In genomic region chr10:96257944-96258343, GRCh38 we compare ENCODE assay signal across 15 cellular contexts. TPM values are rescaled to one million over a fixed set of nuclear protein-coding genes. Genes with fewer than 3 reads are reported as not detected.
DNase-seq lines count a peak whose midpoint lies in the region; ATAC-seq and TF ChIP-seq lines count a peak whose summit lies in the region.
"Had no signal": no experiment of that assay in that cellular context is flagged by ENCODE, and none has a peak within 500 bp of the region (broad histone marks: within the 10 kb centered on the region; RNA-seq: fewer than 3 reads in every experiment).

No MANE protein-coding gene starts in this region.

- WGBS in body of pancreas, 2 donors = 12 to 17% methylated on average over 3 to 4 of the region's 4 CpGs
- 52% methylated on average over 3 of the region's 4 CpGs for WGBS in right lobe of liver (ENCODE audit: insufficient coverage, low coverage, low lambda C conversion rate, missing lambda C conversion rate)
- 0 to 3% methylated on average over 4 of the region's 4 CpGs for WGBS in aorta, 2 donors

- H3K4me1 ChIP-seq in body of pancreas = peaks cover 23% of the 10 kb centered on the region
- peaks cover 0 to 37% (median 5%) of the 10 kb centered on the region in 4 donors for H3K4me1 ChIP-seq in right lobe of liver
- no peaks in the 10 kb centered on the region for H3K4me1 ChIP-seq in aorta (ENCODE audit: control insufficient read depth in 1 of 2, insufficient read depth in 2 of 2, low read length in 2 of 2)
- H3K4me1 ChIP-seq in foreskin keratinocyte = no peaks in the 10 kb centered on the region
- H3K4me1 ChIP-seq: tibial nerve had no signal

- ATAC-seq in body of pancreas (peak; percentile 80), right lobe of liver (peak; percentile 62 to 76 (median 72)), aorta (ENCODE audit: low FRiP score) (peak; percentile 76), foreskin keratinocyte (no peak)

- no peak for TF ChIP-seq CTCF in body of pancreas (IDR thresholded peaks at IDR 0.05)
- TF ChIP-seq CTCF in right lobe of liver (IDR thresholded peaks at IDR 0.05) = no peak
- TF ChIP-seq CTCF in foreskin keratinocyte (conservative IDR thresholded peaks at IDR 0.05) = no peak

- H3K27ac ChIP-seq in body of pancreas = peak overlapping the region in 3 of 4 donors; percentile 47 to 74 (median 71)
- peak overlapping the region in 2 of 3 donors; percentile 24 to 55 for H3K27ac ChIP-seq in right lobe of liver
- no peak overlapping the region for H3K27ac ChIP-seq in aorta (ENCODE audit: low read depth in 1 of 2, low read length in 2 of 2)
- H3K27ac ChIP-seq in foreskin keratinocyte = no peak overlapping the region
- H3K27ac ChIP-seq: brain microvascular endothelial cell, hepatocyte had no signal

- intact Hi-C loops in body of pancreas (cut with DNase I) = no loop called here
- intact Hi-C loops in right lobe of liver (cut with DNase I) = no loop called here
- intact Hi-C loops in aorta (cut with DNase I) = no loop called here

- DNase-seq in SKM-1 treated with dmso at 0.1 percent for 144 hours (lab: John Stamatoyannopoulos, UW; ENCODE audit: unreplicated experiment) (peak; percentile 3), SKM-1 (lab: John Stamatoyannopoulos, UW; ENCODE audit: unreplicated experiment) (no peak), body of pancreas (peak; percentile 56 to 82 (median 69)), right lobe of liver (no peak), aorta (peak; percentile 76 to 82), cerebellar nuclear complex (lab: John Stamatoyannopoulos, UW) (no peak), foreskin keratinocyte (no peak)
- no peak for DNase-seq in effector CD4-positive, alpha-beta T cell
- DNase-seq: activated CD4-positive, alpha-beta T cell treated with anti-CD3 and anti-CD28 coated beads, Interleukin-2, amount 10 ng/mL, durations not matched to agents 7 days and 5 days; brain microvascular endothelial cell; NCI-H2107; NK-92 treated with Interleukin-12 subunit alpha and Interleukin-12 subunit beta, amount 100 ng/mL, for 24 hours had no signal

- no peaks in the 10 kb centered on the region for H3K27me3 ChIP-seq in body of pancreas
- no peaks in the 10 kb centered on the region for H3K27me3 ChIP-seq in right lobe of liver
- no peaks in the 10 kb centered on the region for H3K27me3 ChIP-seq in aorta (ENCODE audit: control insufficient read depth in 1 of 2, insufficient read depth in 2 of 2, low read length in 1 of 2)
- no peaks in the 10 kb centered on the region for H3K27me3 ChIP-seq in foreskin keratinocyte
- H3K27me3 ChIP-seq: brain microvascular endothelial cell, hepatocyte, tibial nerve had no signal

- no peaks in the 10 kb centered on the region for H3K9me3 ChIP-seq in body of pancreas
- H3K9me3 ChIP-seq in right lobe of liver = no peaks in the 10 kb centered on the region
- H3K9me3 ChIP-seq in aorta (ENCODE audit: control insufficient read depth, low read length) = no peaks in the 10 kb centered on the region
- H3K9me3 ChIP-seq: tibial nerve had no signal

- H3K4me3 ChIP-seq in body of pancreas (no peak overlapping the region), right lobe of liver (no peak overlapping the region), aorta (ENCODE audit: low read length in 2 of 2) (no peak overlapping the region)
- H3K4me3 ChIP-seq: hepatocyte, tibial nerve had no signal

- H3K36me3 ChIP-seq in body of pancreas (replicated peaks in 1 of 2; ENCODE audit: insufficient read depth in 1 of 2, low read depth in 2 of 2) (no peaks in the 10 kb centered on the region), right lobe of liver (no peaks in the 10 kb centered on the region), aorta (ENCODE audit: control insufficient read depth in 1 of 2, insufficient read depth in 2 of 2, low read length in 1 of 2) (no peaks in the 10 kb centered on the region)
- H3K36me3 ChIP-seq: brain microvascular endothelial cell, tibial nerve had no signal

- TF ChIP-seq POLR2A in body of pancreas (IDR thresholded peaks at IDR 0.05) (no peak), right lobe of liver (IDR thresholded peaks at IDR 0.05) (no peak)

RNA-seq across cellular contexts. Expression of gene BLNK, which starts 13.4 kb away (rescaled TPM):
- 10 to 100 TPM; 13.5 to 55.4 TPM for total RNA-seq in body of pancreas
- total RNA-seq in right lobe of liver = 10 to 100 TPM in 5 of 6 experiments, 1 to 10 TPM in 1; 9.9 to 47.7 (median 20.9) TPM
- total RNA-seq in aorta = 10 to 100 TPM in 1 of 2 donors, 1 to 10 TPM in 1; 4.1 to 20.2 TPM
- 10 to 100 TPM in 1 of 2 donors, under 1 TPM in 1; 0.72 to 12.5 TPM for polyA plus RNA-seq in aorta
- total RNA-seq in foreskin keratinocyte = not detected in 2 replicates
- 0.06 TPM in 2 replicates for polyA plus RNA-seq in foreskin keratinocyte
- total RNA-seq: activated CD4-positive, alpha-beta T cell treated with anti-CD3 and anti-CD28 coated beads, Interleukin-2, amount 10 ng/mL, durations not matched to agents 7 days and 5 days; T-helper 1 cell treated with Interleukin-12 subunit alpha and Interleukin-12 subunit beta and Interleukin-4 antibody, amounts not matched to agents 30 ng/mL and 1 ng/mL, for 36 hours had no signal

RNA-seq across cellular contexts. Expression of gene DNTT, which starts 46.3 kb away (rescaled TPM):
- total RNA-seq in body of pancreas = not detected
- total RNA-seq in right lobe of liver = not detected
- total RNA-seq in aorta = not detected
- not detected for polyA plus RNA-seq in aorta
- total RNA-seq in foreskin keratinocyte = not detected in 2 replicates
- polyA plus RNA-seq in foreskin keratinocyte = not detected in 2 replicates
- total RNA-seq: activated CD4-positive, alpha-beta T cell treated with anti-CD3 and anti-CD28 coated beads, Interleukin-2, amount 10 ng/mL, durations not matched to agents 7 days and 5 days; hepatocyte; T-helper 1 cell treated with Interleukin-12 subunit alpha and Interleukin-12 subunit beta and Interleukin-4 antibody, amounts not matched to agents 30 ng/mL and 1 ng/mL, for 36 hours; tibial nerve had no signal

Comparison
In these comparisons a context has a peak if more than half of its experiments do, and no peak if none do; other contexts are left out.
1. DNase-seq: peak in SKM-1 treated with dmso at 0.1 percent for 144 hours (single experiment), body of pancreas (4 of 4) and aorta (2 of 2); none in SKM-1 (single experiment), right lobe of liver (0 of 3), effector CD4-positive, alpha-beta T cell (single experiment), cerebellar nuclear complex (0 of 2) and foreskin keratinocyte (0 of 2).
2. H3K27ac ChIP-seq: peak in body of pancreas (3 of 4) and right lobe of liver (2 of 3); none in aorta (0 of 2) and foreskin keratinocyte (single experiment).